In the genomic region with DNA sequence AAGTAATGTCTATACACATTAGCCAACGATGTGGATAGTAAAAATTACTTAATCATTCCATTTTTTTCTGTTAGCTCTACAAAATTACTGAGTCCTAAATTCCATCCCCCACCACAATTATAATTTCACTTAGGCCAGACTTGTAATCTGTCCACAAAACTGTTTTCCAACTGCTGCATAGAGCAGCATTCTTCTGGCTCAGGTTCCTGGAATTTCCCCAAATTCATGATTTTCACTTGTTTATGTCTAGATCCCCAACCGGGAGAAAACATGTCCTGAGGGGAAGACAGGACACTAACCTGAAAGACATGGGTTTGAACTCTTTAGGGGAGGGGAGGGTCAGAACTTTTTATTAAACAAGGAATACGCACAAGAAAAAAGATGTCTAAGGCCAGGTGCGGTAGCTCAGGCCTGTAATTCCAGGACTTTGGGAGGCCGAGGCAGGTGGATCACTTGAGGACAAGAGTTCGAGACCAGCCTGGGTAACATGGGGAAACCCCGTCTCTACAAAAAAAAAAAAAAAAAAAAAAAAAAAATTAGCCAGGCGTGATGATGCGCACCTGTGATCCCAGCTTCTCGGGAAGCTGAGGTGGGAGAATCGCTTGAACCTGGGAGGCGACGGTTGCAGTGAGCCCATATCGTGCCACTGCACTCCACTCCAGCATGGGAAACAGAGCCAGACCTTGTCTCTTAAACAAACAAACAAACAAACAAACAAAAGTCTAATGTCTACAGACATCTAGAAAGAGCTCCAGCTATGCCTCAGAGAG, we compare ENCODE assay signal across 10 cellular contexts. TPM values are rescaled to one million over a fixed set of nuclear protein-coding genes. Genes with fewer than 3 reads are reported as not detected.
DNase-seq lines count a peak whose midpoint lies in the region; ATAC-seq and TF ChIP-seq lines count a peak whose summit lies in the region.
"Had no signal": no experiment of that assay in that cellular context is flagged by ENCODE, and none has a peak within 500 bp of the region (broad histone marks: within the 10 kb centered on the region; RNA-seq: fewer than 3 reads in every experiment).

No MANE protein-coding gene starts in this region.

- 66% methylated on average over 14 of the region's 14 CpGs for WGBS in suprapubic skin

- H3K36me3 ChIP-seq in breast epithelium (no peaks in the 10 kb centered on the region), iPS-18a (ENCODE audit: control insufficient read depth, low read depth, low read length) (no peaks in the 10 kb centered on the region), suprapubic skin (no peaks in the 10 kb centered on the region)
- H3K36me3 ChIP-seq: SJCRH30 had no signal

- no peaks in the 10 kb centered on the region for H3K27me3 Mint-ChIP-seq in MCF 10A (ENCODE audit: insufficient read depth, unreplicated experiment)
- H3K27me3 Mint-ChIP-seq in activated B cell treated with CpG ODN at 0.5 μM for 24 hours: no peaks in the 10 kb centered on the region

- BruUV-seq in MCF 10A (replicated peaks; lab: Mats Ljungman, UMichigan): no TSS peak

- no peaks in the 10 kb centered on the region for H3K4me1 ChIP-seq in breast epithelium
- no peaks in the 10 kb centered on the region for H3K4me1 ChIP-seq in iPS-18a (ENCODE audit: control insufficient read depth, low read depth, low read length)
- peaks cover 41% of the 10 kb centered on the region for H3K4me1 ChIP-seq in suprapubic skin

- H3K27me3 ChIP-seq in breast epithelium (no peaks in the 10 kb centered on the region), iPS-18a (ENCODE audit: control insufficient read depth, insufficient read depth, low read length) (peaks cover 6% of the 10 kb centered on the region), suprapubic skin (no peaks in the 10 kb centered on the region)
- H3K27me3 ChIP-seq: SJCRH30 had no signal

- no peak for ATAC-seq in activated B cell treated with CpG ODN at 0.5 μM for 24 hours (ENCODE audit: low read depth)
- no peak for ATAC-seq in GM18505 (IDR thresholded peaks at IDR 0.05; ENCODE audit: unreplicated experiment)
- no peak for ATAC-seq in HG02642 (IDR thresholded peaks at IDR 0.05; ENCODE audit: poor library complexity, unreplicated experiment)

- no peaks in the 10 kb centered on the region for H3K36me3 Mint-ChIP-seq in MCF 10A (ENCODE audit: insufficient read depth, unreplicated experiment)
- peaks cover 15% of the 10 kb centered on the region for H3K36me3 Mint-ChIP-seq in activated B cell treated with CpG ODN at 0.5 μM for 24 hours (ENCODE audit: low read depth)

- peak overlapping the region in 1 of 3 donors; percentile 97 for H3K4me3 ChIP-seq in breast epithelium
- peak overlapping the region; percentile 92 for H3K4me3 ChIP-seq in iPS-18a (ENCODE audit: low read length)
- peak overlapping the region; percentile 55 for H3K4me3 ChIP-seq in suprapubic skin

- peak overlapping the region; percentile 76 for H3K4me3 Mint-ChIP-seq in MCF 10A (ENCODE audit: unreplicated experiment)
- peak overlapping the region; percentile 89 for H3K4me3 Mint-ChIP-seq in activated B cell treated with CpG ODN at 0.5 μM for 24 hours

- no peak overlapping the region for H3K27ac Mint-ChIP-seq in MCF 10A (ENCODE audit: low read depth, unreplicated experiment)
- no peak overlapping the region for H3K27ac Mint-ChIP-seq in activated B cell treated with CpG ODN at 0.5 μM for 24 hours

- H3K9me3 Mint-ChIP-seq in MCF 10A (ENCODE audit: unreplicated experiment) (no peaks in the 10 kb centered on the region), activated B cell treated with CpG ODN at 0.5 μM for 24 hours (peaks cover 2% of the 10 kb centered on the region)

- no peak for TF ChIP-seq CTCF in MCF 10A (IDR thresholded peaks at IDR 0.05; ENCODE audit: unreplicated experiment)
- TF ChIP-seq CTCF in breast epithelium (IDR thresholded peaks at IDR 0.05): no peak
- no peak for TF ChIP-seq CTCF in activated B cell treated with CpG ODN at 0.5 μM for 24 hours (IDR thresholded peaks at IDR 0.05)
- TF ChIP-seq CTCF in suprapubic skin (IDR thresholded peaks at IDR 0.05): no peak

- intact Hi-C loops in MCF 10A (cut with micrococcal nuclease): loop anchor here (2.0 kb wide), 1 partner anchor 21 kb away; no protein-coding TSS in a partner anchor
- intact Hi-C loops in breast epithelium (cut with DNase I; ENCODE audit: low total_unique reads): no loop called here
- intact Hi-C loops in activated B cell treated with CpG ODN at 0.5 μM for 24 hours (cut with micrococcal nuclease): loop anchor here (10.0 kb wide), 2 partner anchors 625 to 755 kb away; a partner anchor contains a TSS

- H3K9me3 ChIP-seq in breast epithelium: no peaks in the 10 kb centered on the region
- H3K9me3 ChIP-seq in iPS-18a (ENCODE audit: control insufficient read depth, low read depth, low read length): no peaks in the 10 kb centered on the region
- H3K9me3 ChIP-seq in suprapubic skin: no peaks in the 10 kb centered on the region
- H3K9me3 ChIP-seq: SJCRH30 had no signal

- POLR2A ChIA-PET in MCF 10A (lab: Yijun Ruan, JAX) (interaction anchor here (0.6 to 1.2 kb wide), 5 partner anchors 11 to 158 kb away, joined by 3 to 4 read pairs (median 3); no protein-coding TSS in a partner anchor), activated B cell treated with CpG ODN at 0.5 μM for 24 hours (lab: Charles Lee) (interaction anchor here (0.6 to 1.9 kb wide), 3 partner anchors 31 to 1117 kb away, joined by 4 to 11 read pairs (median 6); no protein-coding TSS in a partner anchor)

- peaks cover 24% of the 10 kb centered on the region for H3K4me1 Mint-ChIP-seq in MCF 10A (ENCODE audit: insufficient read depth, unreplicated experiment)
- H3K4me1 Mint-ChIP-seq in activated B cell treated with CpG ODN at 0.5 μM for 24 hours: peaks cover 43% of the 10 kb centered on the region

- CTCF ChIA-PET in MCF 10A (lab: Yijun Ruan, JAX): interaction anchor here (0.6 kb wide), 1 partner anchor 19 kb away, joined by 5 read pairs; no protein-coding TSS in a partner anchor
- CTCF ChIA-PET in activated B cell treated with CpG ODN at 0.5 μM for 24 hours (lab: Charles Lee): no interaction called here

- no peak for TF ChIP-seq EP300 in suprapubic skin (IDR thresholded peaks at IDR 0.05)

- TF ChIP-seq POLR2A in breast epithelium (IDR thresholded peaks at IDR 0.05) (no peak), suprapubic skin (IDR thresholded peaks at IDR 0.05) (no peak), GM18505 (IDR thresholded peaks at IDR 0.05; ENCODE audit: borderline replicate concordance, extremely low read depth, insufficient read depth, insufficient read length) (no peak)

- peak overlapping the region; percentile 90 for H3K9ac ChIP-seq in iPS-18a (ENCODE audit: low read length)

- H3K27ac ChIP-seq in breast epithelium (no peak overlapping the region), iPS-18a (ENCODE audit: low read length) (no peak overlapping the region), suprapubic skin (no peak overlapping the region)

- DNase-seq in MCF 10A (ENCODE audit: unreplicated experiment): peak; percentile 27
- DNase-seq in breast epithelium (ENCODE audit: low spot score in 2 of 2): no peak
- DNase-seq in activated B cell treated with CpG ODN at 0.5 μM for 24 hours: no peak
- DNase-seq in suprapubic skin (ENCODE audit: low spot score in 2 of 2): no peak
- DNase-seq in NCI-H82 (lab: John Stamatoyannopoulos, UW): no peak
- DNase-seq: cerebellar nuclear complex, SJCRH30 had no signal

RNA-seq across cellular contexts. Expression of a gene that starts 1.5 kb away (rescaled TPM):
- total RNA-seq in MCF 10A (2022): 133 and 164 TPM in 2 replicates
- total RNA-seq in breast epithelium: 100 to 1,000 TPM in 2 of 3 donors, 10 to 100 TPM in 1; 96.0 to 108 (median 108) TPM
- total RNA-seq in activated B cell treated with CpG ODN at 0.5 μM for 24 hours: 112 and 113 TPM in 2 replicates
- 10 to 100 TPM; 63.6 to 90.1 (median 85.1) TPM for total RNA-seq in suprapubic skin

RNA-seq across cellular contexts. Expression of a gene that starts 26.8 kb away (rescaled TPM):
- not detected in 2 replicates for total RNA-seq in MCF 10A (2022)
- total RNA-seq in breast epithelium: under 1 TPM in 1 of 3 donors, not detected in 2; 0.29 TPM
- 0.35 and 0.39 TPM in 2 replicates for total RNA-seq in activated B cell treated with CpG ODN at 0.5 μM for 24 hours
- total RNA-seq in suprapubic skin: under 1 TPM in 1 of 4 donors, not detected in 3; 0.76 TPM
